Comparison of ENCODE assay signal across 11 cellular contexts in the genomic region with DNA sequence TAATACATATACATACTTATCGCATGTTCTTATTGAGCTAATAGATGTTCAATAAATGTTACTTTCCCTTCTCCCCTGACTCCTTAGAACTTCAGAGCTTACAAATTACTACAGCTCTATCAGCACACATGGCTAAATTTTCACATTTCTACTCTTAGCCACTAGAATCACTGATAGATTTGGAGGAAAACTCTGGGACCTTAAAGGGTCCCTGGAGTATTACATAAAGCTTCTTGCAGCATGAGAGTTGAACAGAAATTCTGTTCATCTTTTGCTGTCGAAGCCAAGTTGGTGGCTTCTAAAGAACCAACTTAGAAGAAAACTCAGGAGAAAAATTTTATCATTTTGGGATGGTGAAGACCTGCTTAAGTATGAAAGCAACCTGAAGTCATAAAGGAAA. TPM values are rescaled to one million over a fixed set of nuclear protein-coding genes. Genes with fewer than 3 reads are reported as not detected.
DNase-seq lines count a peak whose midpoint lies in the region; ATAC-seq and TF ChIP-seq lines count a peak whose summit lies in the region.
"Had no signal": no experiment of that assay in that cellular context is flagged by ENCODE, and none has a peak within 500 bp of the region (broad histone marks: within the 10 kb centered on the region; RNA-seq: fewer than 3 reads in every experiment).

No MANE protein-coding gene starts in this region.

- ATAC-seq in left lung (no peak), GM18870 (IDR thresholded peaks at IDR 0.05; ENCODE audit: unreplicated experiment) (no peak), HG02623 (IDR thresholded peaks at IDR 0.05; ENCODE audit: unreplicated experiment) (no peak)

- H3K27me3 ChIP-seq in left lung = no peaks in the 10 kb centered on the region
- no peaks in the 10 kb centered on the region for H3K27me3 ChIP-seq in smooth muscle cell (ENCODE audit: low read depth)
- H3K27me3 ChIP-seq: pancreas had no signal

- H3K27ac ChIP-seq in HEK293 (ENCODE audit: extremely low read depth, low read depth, low read length) (peak overlapping the region; percentile 18; the same call in 1 of the 2 replicates), left lung (peak overlapping the region; percentile 45 to 76), smooth muscle cell (ENCODE audit: low read depth) (peak overlapping the region; percentile 79)

- H3F3A ChIP-seq in smooth muscle cell (ENCODE audit: low read depth) = peaks cover 25% of the 10 kb centered on the region

- H3K4me2 ChIP-seq in smooth muscle cell = peak overlapping the region; percentile 66

- intact Hi-C loops in left lung (cut with DNase I) = no loop called here

- DNase-seq in left lung (no peak), smooth muscle cell (lab: John Stamatoyannopoulos, UW; ENCODE audit: unreplicated experiment) (no peak), putamen (ENCODE audit: low spot score) (no peak), NCI-H524 (lab: John Stamatoyannopoulos, UW) (no peak)
- DNase-seq: cerebellar nuclear complex, NCI-H1930 had no signal

- POLR2A ChIA-PET in HEK293 (lab: Yijun Ruan, JAX) = interaction anchor here (1.0 to 2.7 kb wide), 8 partner anchors 10 to 323 kb away, joined by 3 to 33 read pairs (median 5); partner anchors contain the start of genes B4GALT1, BAG1, DNAJA1 and NOL6

- H4K20me1 ChIP-seq in smooth muscle cell (ENCODE audit: low read depth) = peaks cover 72% of the 10 kb centered on the region

- no peak overlapping the region for H3K9ac ChIP-seq in smooth muscle cell (ENCODE audit: low read depth)

- WGBS in smooth muscle cell (ENCODE audit: low lambda C conversion rate) = 86% methylated on average over 2 of the region's 2 CpGs

- TF ChIP-seq CTCF in HEK293 (tag by site-specific recombination; IDR thresholded peaks at IDR 0.05) (no peak), WI38 (IDR thresholded peaks at IDR 0.05; ENCODE audit: low read depth, low read length) (no peak), left lung (IDR thresholded peaks at IDR 0.05) (no peak), smooth muscle cell (IDR thresholded peaks at IDR 0.05; ENCODE audit: borderline replicate concordance, insufficient read depth, poor library complexity, severe bottlenecking) (no peak)

- H3K9me3 ChIP-seq in HEK293 (ENCODE audit: control insufficient read depth, insufficient read depth, low read depth, low read length) = no peaks in the 10 kb centered on the region
- H3K9me3 ChIP-seq in left lung = no peaks in the 10 kb centered on the region
- H3K9me3 ChIP-seq in smooth muscle cell (replicated peaks; ENCODE audit: low read depth) = no peaks in the 10 kb centered on the region
- H3K9me3 ChIP-seq: pancreas had no signal

- H2AFZ ChIP-seq in smooth muscle cell (ENCODE audit: low read depth) = no peak overlapping the region

- peaks cover 94% of the 10 kb centered on the region for H3K79me2 ChIP-seq in smooth muscle cell (ENCODE audit: low read depth)

- CTCF ChIA-PET in HEK293 (lab: Yijun Ruan, JAX) = interaction anchor here (0.5 to 2.5 kb wide), 7 partner anchors 9 to 1025 kb away, joined by 3 to 13 read pairs (median 3); partner anchors contain the start of gene B4GALT1

- H3K4me3 ChIP-seq in HEK293 (ENCODE audit: low read depth, low read length) = no peak overlapping the region
- peak overlapping the region; percentile 28 for H3K4me3 ChIP-seq in WI38 (ENCODE audit: low read depth, low read length)
- H3K4me3 ChIP-seq in left lung = no peak overlapping the region
- no peak overlapping the region for H3K4me3 ChIP-seq in smooth muscle cell
- H3K4me3 ChIP-seq: pancreas had no signal

- peaks cover 13% of the 10 kb centered on the region; the same call in 1 of the 2 replicates for H3K4me1 ChIP-seq in HEK293 (ENCODE audit: control insufficient read depth, insufficient read depth, low read length)
- H3K4me1 ChIP-seq in left lung = peaks cover 26 to 96% of the 10 kb centered on the region in 2 donors
- peaks cover 16% of the 10 kb centered on the region for H3K4me1 ChIP-seq in smooth muscle cell (ENCODE audit: low read depth)

- H3K36me3 ChIP-seq in HEK293 (ENCODE audit: control insufficient read depth in 2 of 2, insufficient read depth in 1 of 2, low read length in 2 of 2) = no peaks in the 10 kb centered on the region
- no peaks in the 10 kb centered on the region for H3K36me3 ChIP-seq in left lung
- no peaks in the 10 kb centered on the region for H3K36me3 ChIP-seq in smooth muscle cell (ENCODE audit: low read depth)
- H3K36me3 ChIP-seq: pancreas had no signal

TF ChIP-seq in HEK293, 187 proteins besides CTCF, POLR2A, EP300 and RAD21:
- TF ChIP-seq ZBTB8A (tag by site-specific recombination; IDR thresholded peaks at IDR 0.05) = no peak
- no peak for TF ChIP-seq ZBTB7A (tag by site-specific recombination; IDR thresholded peaks at IDR 0.05; ENCODE audit: low read depth)
- 0 out of 2 replicates have a peak, but pooled peaks have one; percentile 40 for TF ChIP-seq ZNF664 (tag by site-specific recombination; IDR thresholded peaks at IDR 0.05)
- TF ChIP-seq ZIC2 (tag by site-specific recombination; IDR thresholded peaks at IDR 0.05) = no peak
- no peak for TF ChIP-seq ZNF274 (IDR thresholded peaks at IDR 0.05; ENCODE audit: low read length)
- TF ChIP-seq ZNF274 (tag by site-specific recombination; IDR thresholded peaks at IDR 0.05; ENCODE audit: borderline replicate concordance) = no peak
- no peak for TF ChIP-seq ZNF19 (tag by site-specific recombination; IDR thresholded peaks at IDR 0.05; ENCODE audit: low read depth)
- no peak for TF ChIP-seq ZNF157 (tag by site-specific recombination; IDR thresholded peaks at IDR 0.05)
- no peak for TF ChIP-seq ZNF529 (tag by site-specific recombination; IDR thresholded peaks at IDR 0.05; ENCODE audit: insufficient replicate concordance)
TF ChIP-seq in HEK293: peak in this region for 1.

RNA-seq across cellular contexts. Expression of gene B4GALT1, which starts 15.5 kb away (rescaled TPM):
- total RNA-seq in left lung (100 to 1,000 TPM in 1 of 2 donors, 10 to 100 TPM in 1; 83.6 to 107 TPM), smooth muscle cell (46.9 and 56.3 TPM in 2 replicates)
- polyA plus RNA-seq in smooth muscle cell = 49.2 and 49.3 TPM in 2 replicates

Comparison
In these comparisons a context has a peak if more than half of its experiments do, and no peak if none do; other contexts are left out.
1. H3K27ac ChIP-seq: peak in every context shown above with its lines; median percentile 79 in smooth muscle cell; 60 in left lung; 18 in HEK293.